In the genomic region with DNA sequence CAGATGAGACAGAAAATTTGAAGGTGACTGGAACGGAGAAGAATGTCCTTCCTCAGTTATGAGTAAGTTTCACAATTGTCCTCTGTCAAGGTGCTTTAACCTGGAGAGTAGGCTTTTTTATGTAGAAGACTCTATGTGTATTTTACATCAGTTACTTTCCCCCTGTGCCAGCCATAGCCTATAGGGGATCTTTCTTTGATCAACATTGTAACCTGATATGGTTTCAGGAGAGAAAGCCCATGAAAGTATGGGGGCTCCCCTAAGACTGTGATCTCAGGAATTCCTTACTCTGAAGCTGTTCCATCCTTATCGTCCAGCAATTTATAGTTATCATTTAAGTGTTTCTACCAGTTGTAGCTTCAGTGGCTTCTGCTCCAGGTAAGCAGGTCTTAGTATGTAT, we compare ENCODE assay signal across 26 cellular contexts.
DNase-seq lines count a peak whose midpoint lies in the region; ATAC-seq and TF ChIP-seq lines count a peak whose summit lies in the region.
"Had no signal": no experiment of that assay in that cellular context is flagged by ENCODE, and none has a peak within 500 bp of the region (broad histone marks: within the 10 kb centered on the region; RNA-seq: fewer than 3 reads in every experiment).

No MANE protein-coding gene starts in this region.

- H3K4me1 Mint-ChIP-seq in WTC11, result peaks cover 4% of the 10 kb centered on the region
- no peaks in the 10 kb centered on the region for H3K4me1 Mint-ChIP-seq in naive thymus-derived CD4-positive, alpha-beta T cell
- H3K4me1 Mint-ChIP-seq: CD14-positive monocyte; CD4-positive, alpha-beta memory T cell; CD4-positive, CD25-positive, alpha-beta regulatory T cell; CD8-positive, alpha-beta memory T cell had no signal

- no peak overlapping the region for H3K27ac Mint-ChIP-seq in WTC11
- no peak overlapping the region for H3K27ac Mint-ChIP-seq in naive thymus-derived CD4-positive, alpha-beta T cell
- H3K27ac Mint-ChIP-seq: CD14-positive monocyte; CD4-positive, alpha-beta memory T cell; CD8-positive, alpha-beta memory T cell had no signal

- H3K4me2 ChIP-seq in osteoblast (ENCODE audit: insufficient read depth, low read length), result no peak overlapping the region
- H3K4me2 ChIP-seq: BLaER1 had no signal

- CTCF ChIA-PET in WTC11 (lab: Charles Lee), result no interaction called here
- CTCF ChIA-PET in naive thymus-derived CD4-positive, alpha-beta T cell (lab: Charles Lee), result no interaction called here

- peaks cover 23% of the 10 kb centered on the region for H3K9me3 Mint-ChIP-seq in WTC11
- peaks cover 0 to 19% (median 1%) of the 10 kb centered on the region in 11 donors for H3K9me3 Mint-ChIP-seq in naive thymus-derived CD4-positive, alpha-beta T cell

- no peaks in the 10 kb centered on the region for H3K79me2 ChIP-seq in osteoblast (ENCODE audit: insufficient read depth, low read length)

- no peak overlapping the region for H3K4me3 Mint-ChIP-seq in WTC11
- H3K4me3 Mint-ChIP-seq in naive thymus-derived CD4-positive, alpha-beta T cell, result no peak overlapping the region
- H3K4me3 Mint-ChIP-seq: CD14-positive monocyte; CD4-positive, alpha-beta memory T cell; CD4-positive, CD25-positive, alpha-beta regulatory T cell; CD8-positive, alpha-beta memory T cell had no signal

- H3K36me3 ChIP-seq in H7 (replicated peaks; ENCODE audit: control insufficient read depth, insufficient read depth, low read length) (no peaks in the 10 kb centered on the region), osteoblast (ENCODE audit: insufficient read depth, low read length) (no peaks in the 10 kb centered on the region)
- H3K36me3 ChIP-seq in naive thymus-derived CD4-positive, alpha-beta T cell (ENCODE audit: control insufficient read depth in 2 of 3, insufficient read depth in 3 of 3, low read length in 3 of 3), result no peaks in the 10 kb centered on the region
- H3K36me3 ChIP-seq: BE2C, BLaER1 had no signal

- no peak overlapping the region for H3K27ac ChIP-seq in osteoblast (ENCODE audit: low read depth, low read length)
- no peak overlapping the region for H3K27ac ChIP-seq in naive thymus-derived CD4-positive, alpha-beta T cell (ENCODE audit: low read depth, low read length)
- H3K27ac ChIP-seq: BLaER1 had no signal

- POLR2A ChIA-PET in WTC11 (lab: Charles Lee), result no interaction called here
- POLR2A ChIA-PET in naive thymus-derived CD4-positive, alpha-beta T cell (lab: Charles Lee), result no interaction called here

- no peak for TF ChIP-seq CTCF in WTC11 (IDR thresholded peaks at IDR 0.05)
- no peak for TF ChIP-seq CTCF in osteoblast (IDR thresholded peaks at IDR 0.05; ENCODE audit: extremely low read depth, low read depth, low read length)

- H3K27me3 ChIP-seq in H7 (ENCODE audit: control insufficient read depth, insufficient read depth, low read length), result no peaks in the 10 kb centered on the region
- no peaks in the 10 kb centered on the region for H3K27me3 ChIP-seq in osteoblast (ENCODE audit: insufficient read depth, low read length)
- no peaks in the 10 kb centered on the region for H3K27me3 ChIP-seq in naive thymus-derived CD4-positive, alpha-beta T cell (ENCODE audit: control insufficient read depth in 2 of 2, insufficient read depth in 2 of 2, low read length in 2 of 2)
- H3K27me3 ChIP-seq: BE2C, BLaER1 had no signal

- H3K4me3 ChIP-seq in H7 (ENCODE audit: insufficient read depth, low read depth, low read length) (no peak overlapping the region), osteoblast (ENCODE audit: insufficient read depth, low read length) (no peak overlapping the region)
- no peak overlapping the region for H3K4me3 ChIP-seq in naive thymus-derived CD4-positive, alpha-beta T cell (ENCODE audit: low read length)
- H3K4me3 ChIP-seq: BLaER1, GM12878 had no signal

- no peaks in the 10 kb centered on the region for H3K9me3 ChIP-seq in osteoblast (ENCODE audit: low read depth, low read length)
- H3K9me3 ChIP-seq in naive thymus-derived CD4-positive, alpha-beta T cell (ENCODE audit: control insufficient read depth in 2 of 3, low read length in 3 of 3), result no peaks in the 10 kb centered on the region
- H3K9me3 ChIP-seq: BE2C, BLaER1 had no signal

- H2AFZ ChIP-seq in osteoblast (ENCODE audit: low read length), result no peak overlapping the region

- peaks cover 12% of the 10 kb centered on the region for H3K36me3 Mint-ChIP-seq in WTC11
- H3K36me3 Mint-ChIP-seq in naive thymus-derived CD4-positive, alpha-beta T cell, result no peaks in the 10 kb centered on the region
- H3K36me3 Mint-ChIP-seq: CD14-positive monocyte; CD4-positive, alpha-beta memory T cell; CD4-positive, CD25-positive, alpha-beta regulatory T cell; CD8-positive, alpha-beta memory T cell had no signal

- H3K4me1 ChIP-seq in osteoblast (ENCODE audit: insufficient read depth, low read length), result no peaks in the 10 kb centered on the region
- H3K4me1 ChIP-seq in naive thymus-derived CD4-positive, alpha-beta T cell (ENCODE audit: control insufficient read depth in 2 of 2, insufficient read depth in 2 of 2, low read length in 2 of 2), result no peaks in the 10 kb centered on the region
- H3K4me1 ChIP-seq: BE2C, BLaER1 had no signal

- H3K27me3 Mint-ChIP-seq in WTC11 (ENCODE audit: low read depth), result no peaks in the 10 kb centered on the region
- no peaks in the 10 kb centered on the region for H3K27me3 Mint-ChIP-seq in naive thymus-derived CD4-positive, alpha-beta T cell
- H3K27me3 Mint-ChIP-seq: CD4-positive, alpha-beta memory T cell; CD4-positive, CD25-positive, alpha-beta regulatory T cell; CD8-positive, alpha-beta memory T cell had no signal

- peak; percentile 14 for DNase-seq in H7
- DNase-seq in WTC11 (ENCODE audit: low spot score), result no peak
- peak; percentile 20 for DNase-seq in iPS-NIHi11 (ENCODE audit: low spot score)
- peak; percentile 13 for DNase-seq in osteoblast (ENCODE audit: insufficient read length, low spot score, missing footprints)
- DNase-seq in naive thymus-derived CD4-positive, alpha-beta T cell, result no peak
- no peak for DNase-seq in activated naive CD4-positive, alpha-beta T cell (lab: John Stamatoyannopoulos, UW)
- DNase-seq: 8988T; ACHN; BE2C; C1 segment of cervical spinal cord; CD4-positive, alpha-beta memory T cell; CD4-positive, CD25-positive, alpha-beta regulatory T cell; CD8-positive, alpha-beta memory T cell; COR-L47; DMS 273 treated with DMSO at 0.1 percent for 48 hours; DMS153; DMS53; DMS79; DND-41; EL; GDM1 had no signal

- ATAC-seq in WTC11 (peak; percentile 86), GM21619 (IDR thresholded peaks at IDR 0.05; ENCODE audit: unreplicated experiment) (no peak), HG03460 (IDR thresholded peaks at IDR 0.05; ENCODE audit: unreplicated experiment) (no peak)
- no peak for ATAC-seq in naive thymus-derived CD4-positive, alpha-beta T cell
- ATAC-seq: GM12878 had no signal

- intact Hi-C loops in naive thymus-derived CD4-positive, alpha-beta T cell (cut with micrococcal nuclease), result no loop called here

- no peaks in the 10 kb centered on the region for H4K20me1 ChIP-seq in osteoblast (ENCODE audit: insufficient read depth, low read length)
- H4K20me1 ChIP-seq: BLaER1 had no signal

TF ChIP-seq in WTC11, 78 proteins besides CTCF, POLR2A, EP300 and RAD21 (continues in another document):
- no peak for TF ChIP-seq ATF1 (CRISPR knock-in tag; IDR thresholded peaks at IDR 0.05)
- TF ChIP-seq, protein P1, sequence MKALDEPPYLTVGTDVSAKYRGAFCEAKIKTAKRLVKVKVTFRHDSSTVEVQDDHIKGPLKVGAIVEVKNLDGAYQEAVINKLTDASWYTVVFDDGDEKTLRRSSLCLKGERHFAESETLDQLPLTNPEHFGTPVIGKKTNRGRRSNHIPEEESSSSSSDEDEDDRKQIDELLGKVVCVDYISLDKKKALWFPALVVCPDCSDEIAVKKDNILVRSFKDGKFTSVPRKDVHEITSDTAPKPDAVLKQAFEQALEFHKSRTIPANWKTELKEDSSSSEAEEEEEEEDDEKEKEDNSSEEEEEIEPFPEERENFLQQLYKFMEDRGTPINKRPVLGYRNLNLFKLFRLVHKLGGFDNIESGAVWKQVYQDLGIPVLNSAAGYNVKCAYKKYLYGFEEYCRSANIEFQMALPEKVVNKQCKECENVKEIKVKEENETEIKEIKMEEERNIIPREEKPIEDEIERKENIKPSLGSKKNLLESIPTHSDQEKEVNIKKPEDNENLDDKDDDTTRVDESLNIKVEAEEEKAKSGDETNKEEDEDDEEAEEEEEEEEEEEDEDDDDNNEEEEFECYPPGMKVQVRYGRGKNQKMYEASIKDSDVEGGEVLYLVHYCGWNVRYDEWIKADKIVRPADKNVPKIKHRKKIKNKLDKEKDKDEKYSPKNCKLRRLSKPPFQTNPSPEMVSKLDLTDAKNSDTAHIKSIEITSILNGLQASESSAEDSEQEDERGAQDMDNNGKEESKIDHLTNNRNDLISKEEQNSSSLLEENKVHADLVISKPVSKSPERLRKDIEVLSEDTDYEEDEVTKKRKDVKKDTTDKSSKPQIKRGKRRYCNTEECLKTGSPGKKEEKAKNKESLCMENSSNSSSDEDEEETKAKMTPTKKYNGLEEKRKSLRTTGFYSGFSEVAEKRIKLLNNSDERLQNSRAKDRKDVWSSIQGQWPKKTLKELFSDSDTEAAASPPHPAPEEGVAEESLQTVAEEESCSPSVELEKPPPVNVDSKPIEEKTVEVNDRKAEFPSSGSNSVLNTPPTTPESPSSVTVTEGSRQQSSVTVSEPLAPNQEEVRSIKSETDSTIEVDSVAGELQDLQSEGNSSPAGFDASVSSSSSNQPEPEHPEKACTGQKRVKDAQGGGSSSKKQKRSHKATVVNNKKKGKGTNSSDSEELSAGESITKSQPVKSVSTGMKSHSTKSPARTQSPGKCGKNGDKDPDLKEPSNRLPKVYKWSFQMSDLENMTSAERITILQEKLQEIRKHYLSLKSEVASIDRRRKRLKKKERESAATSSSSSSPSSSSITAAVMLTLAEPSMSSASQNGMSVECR (CRISPR knock-in tag; IDR thresholded peaks at IDR 0.05; ENCODE audit: borderline replicate concordance), result no peak
- TF ChIP-seq, protein P2, sequence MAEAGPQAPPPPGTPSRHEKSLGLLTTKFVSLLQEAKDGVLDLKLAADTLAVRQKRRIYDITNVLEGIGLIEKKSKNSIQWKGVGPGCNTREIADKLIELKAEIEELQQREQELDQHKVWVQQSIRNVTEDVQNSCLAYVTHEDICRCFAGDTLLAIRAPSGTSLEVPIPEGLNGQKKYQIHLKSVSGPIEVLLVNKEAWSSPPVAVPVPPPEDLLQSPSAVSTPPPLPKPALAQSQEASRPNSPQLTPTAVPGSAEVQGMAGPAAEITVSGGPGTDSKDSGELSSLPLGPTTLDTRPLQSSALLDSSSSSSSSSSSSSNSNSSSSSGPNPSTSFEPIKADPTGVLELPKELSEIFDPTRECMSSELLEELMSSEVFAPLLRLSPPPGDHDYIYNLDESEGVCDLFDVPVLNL (CRISPR knock-in tag; IDR thresholded peaks at IDR 0.05; ENCODE audit: borderline replicate concordance, low read depth), result no peak
- TF ChIP-seq, protein P3, sequence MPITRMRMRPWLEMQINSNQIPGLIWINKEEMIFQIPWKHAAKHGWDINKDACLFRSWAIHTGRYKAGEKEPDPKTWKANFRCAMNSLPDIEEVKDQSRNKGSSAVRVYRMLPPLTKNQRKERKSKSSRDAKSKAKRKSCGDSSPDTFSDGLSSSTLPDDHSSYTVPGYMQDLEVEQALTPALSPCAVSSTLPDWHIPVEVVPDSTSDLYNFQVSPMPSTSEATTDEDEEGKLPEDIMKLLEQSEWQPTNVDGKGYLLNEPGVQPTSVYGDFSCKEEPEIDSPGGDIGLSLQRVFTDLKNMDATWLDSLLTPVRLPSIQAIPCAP (CRISPR knock-in tag; IDR thresholded peaks at IDR 0.05), result no peak
- TF ChIP-seq ZNF232 (CRISPR knock-in tag; IDR thresholded peaks at IDR 0.05), result no peak

Comparison
In these comparisons a context has a peak if more than half of its experiments do, and no peak if none do; other contexts are left out.
1. DNase-seq: peak in H7 (single experiment), iPS-NIHi11 (single experiment) and osteoblast (single experiment); none in WTC11 (single experiment), naive thymus-derived CD4-positive, alpha-beta T cell (0 of 9) and activated naive CD4-positive, alpha-beta T cell (0 of 4).